ENCODE assay signal across 8 cellular contexts in genomic region chr12:49703647-49704137, GRCh38. TPM values are rescaled to one million over a fixed set of nuclear protein-coding genes. Genes with fewer than 3 reads are reported as not detected.
DNase-seq lines count a peak whose midpoint lies in the region; ATAC-seq and TF ChIP-seq lines count a peak whose summit lies in the region.

No MANE protein-coding gene starts in this region.

- H3K4me3 ChIP-seq in PC-3 (ENCODE audit: low read length) = no peak overlapping the region

- H3K9me3 ChIP-seq in PC-3 (ENCODE audit: low read length) = no peaks in the 10 kb centered on the region

- DNase-seq in Daoy (ENCODE audit: low read depth) (peak; percentile 93), RKO (ENCODE audit: low spot score) (peak; percentile 54), astrocyte of the hippocampus (ENCODE audit: low read depth, low spot score) (peak; percentile 71), iPS-NIHi7 (ENCODE audit: extremely low spot score) (no peak), PC-3 (no peak), NCI-H1930 (lab: John Stamatoyannopoulos, UW) (no peak), left cardiac atrium (no peak)
- peak; percentile 31 for DNase-seq in stimulated activated CD4-positive, alpha-beta T cell treated with anti-CD3 and anti-CD28 coated beads, Interleukin-12 subunit alpha, Interleukin-12 subunit beta, amount 100 ng/mL, for 4 hours

- TF ChIP-seq CTCF in PC-3 (conservative IDR thresholded peaks at IDR 0.05; ENCODE audit: low read depth, low read length) = no peak

- ATAC-seq in PC-3 (no peak), left cardiac atrium (no peak)

- intact Hi-C loops in PC-3 (cut with micrococcal nuclease) = no loop called here
- intact Hi-C loops in left cardiac atrium (cut with DNase I) = loop anchor here in 1 of 2 donors (5.0 kb wide), 1 partner anchor 41 kb away; no protein-coding TSS in a partner anchor

- no peaks in the 10 kb centered on the region for H3F3A ChIP-seq in PC-3 (ENCODE audit: low read length, unreplicated experiment)

- H4K20me1 ChIP-seq in PC-3 (ENCODE audit: low read length) = no peaks in the 10 kb centered on the region

- POLR2A ChIA-PET in PC-3 (lab: Charles Lee; ENCODE audit: unreplicated experiment) = no interaction called here

- peaks cover 4% of the 10 kb centered on the region; the same call in 1 of the 2 replicates for H3K79me2 ChIP-seq in PC-3 (ENCODE audit: low read length)

- no peaks in the 10 kb centered on the region for H3K36me3 ChIP-seq in PC-3 (ENCODE audit: low read depth, low read length)

- CTCF ChIA-PET in PC-3 (lab: Charles Lee) = interaction anchor here (0.8 kb wide), 1 partner anchor 38 kb away, joined by 3 read pairs; the partner anchor contains the start of gene TMBIM6

- no peak overlapping the region for H3K9ac ChIP-seq in PC-3 (ENCODE audit: low read length)

- peaks cover 10% of the 10 kb centered on the region; the same call in 1 of the 2 replicates for H3K4me1 ChIP-seq in PC-3 (ENCODE audit: insufficient read depth, low read length)

- no peak overlapping the region for H2AFZ ChIP-seq in PC-3 (ENCODE audit: low read length)

- BruUV-seq in PC-3 (replicated peaks; lab: Mats Ljungman, UMichigan) = no TSS peak

- H3K4me2 ChIP-seq in PC-3 (ENCODE audit: low read length) = no peak overlapping the region

- no peaks in the 10 kb centered on the region for H3K27me3 ChIP-seq in PC-3 (ENCODE audit: low read length)

- no peak overlapping the region for H3K27ac ChIP-seq in PC-3 (ENCODE audit: low read length)

- no peaks in the 10 kb centered on the region for H3K9me2 ChIP-seq in PC-3 (replicated peaks; ENCODE audit: low read length)

RNA-seq across cellular contexts. Expression of gene FMNL3, which starts 3.5 kb away (rescaled TPM):
- total RNA-seq in Daoy (2014; rRNA removed; shearing (Covaris generic)) = 41.9 and 51.7 TPM in 2 replicates
- total RNA-seq in PC-3 (2014; rRNA removed) = 5.2 and 6.2 TPM in 2 replicates
- 10 to 100 TPM; 12.2 to 21.2 TPM for total RNA-seq in left cardiac atrium

RNA-seq across cellular contexts. Expression of gene TMBIM6, which starts 37.7 kb away (rescaled TPM):
- 379 and 454 TPM in 2 replicates for total RNA-seq in Daoy (2014; rRNA removed; shearing (Covaris generic))
- 396 and 402 TPM in 2 replicates for total RNA-seq in PC-3 (2014; rRNA removed)
- 100 to 1,000 TPM; 260 to 276 TPM for total RNA-seq in left cardiac atrium

Comparison
In these comparisons a context has a peak if more than half of its experiments do, and no peak if none do; other contexts are left out.
1. DNase-seq: peak in Daoy (single experiment), RKO (single experiment), astrocyte of the hippocampus (single experiment) and stimulated activated CD4-positive, alpha-beta T cell treated with anti-CD3 and anti-CD28 coated beads, Interleukin-12 subunit alpha, Interleukin-12 subunit beta, amount 100 ng/mL, for 4 hours (single experiment); none in iPS-NIHi7 (single experiment), PC-3 (single experiment), NCI-H1930 (0 of 2) and left cardiac atrium (single experiment).